26 cellular contexts compared by ENCODE assay signal in the genomic region with DNA sequence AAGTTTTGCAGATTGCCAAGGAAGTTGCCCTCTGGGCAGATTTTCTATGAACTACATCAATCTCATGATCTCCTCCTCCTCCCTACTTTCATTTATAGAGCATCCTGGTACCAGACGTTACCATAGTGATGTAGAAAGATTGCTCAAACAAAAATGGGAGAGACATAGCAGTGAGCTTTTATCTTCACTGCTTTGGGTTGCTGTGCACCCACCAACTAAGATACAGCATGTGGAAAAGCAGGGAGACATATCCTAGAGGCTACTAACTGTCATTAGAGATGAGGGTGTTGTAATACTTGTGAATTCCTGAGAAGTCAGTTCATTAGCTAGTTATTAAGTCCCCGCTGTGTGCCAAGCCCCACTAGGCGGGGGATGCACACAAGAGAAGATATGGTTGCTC.
DNase-seq lines count a peak whose midpoint lies in the region; ATAC-seq and TF ChIP-seq lines count a peak whose summit lies in the region.
"Had no signal": no experiment of that assay in that cellular context is flagged by ENCODE, and none has a peak within 500 bp of the region (broad histone marks: within the 10 kb centered on the region; RNA-seq: fewer than 3 reads in every experiment).

No MANE protein-coding gene starts in this region.

- H2AFZ ChIP-seq in SK-N-SH (ENCODE audit: low read depth) (no peak overlapping the region), trophoblast cell (ENCODE audit: insufficient read depth, low read length, poor library complexity) (no peak overlapping the region)

- H3K79me2 ChIP-seq in SK-N-SH (ENCODE audit: insufficient read depth) (no peaks in the 10 kb centered on the region), trophoblast cell (ENCODE audit: control insufficient read depth, insufficient read depth, low read length, poor library complexity) (no peaks in the 10 kb centered on the region)

- no peak overlapping the region for H2AK5ac ChIP-seq in trophoblast cell (ENCODE audit: low read length)

- H3K79me1 ChIP-seq in trophoblast cell (ENCODE audit: low read length), result no peaks in the 10 kb centered on the region

- peak in 1 of 2 experiments; percentile 25; a peak in 1 of 4 replicates for TF ChIP-seq EP300 in SK-N-SH (IDR thresholded peaks at IDR 0.05; ENCODE audit: borderline replicate concordance in 1 of 2, low read depth in 1 of 2, low read length in 1 of 2)
- TF ChIP-seq EP300 in suprapubic skin (IDR thresholded peaks at IDR 0.05), result no peak

- peaks cover 18% of the 10 kb centered on the region for H3F3A ChIP-seq in SK-N-SH (replicated peaks; ENCODE audit: insufficient read depth)

- H3K36me3 ChIP-seq in BE2C (peaks cover 2% of the 10 kb centered on the region), SK-N-SH (replicated peaks in 1 of 2; ENCODE audit: control insufficient read depth in 1 of 2, insufficient read depth in 2 of 2, low read length in 1 of 2) (no peaks in the 10 kb centered on the region), trophoblast cell (ENCODE audit: control insufficient read depth in 1 of 2, insufficient read depth in 2 of 2, low read length in 2 of 2) (no peaks in the 10 kb centered on the region), suprapubic skin (no peaks in the 10 kb centered on the region)
- H3K36me3 ChIP-seq: BLaER1 had no signal

- POLR2A ChIA-PET in SK-N-SH (lab: Yijun Ruan, JAX), result no interaction called here

- TF ChIP-seq POLR2A in suprapubic skin (IDR thresholded peaks at IDR 0.05), result no peak

- ATAC-seq in GM19455 (IDR thresholded peaks at IDR 0.05; ENCODE audit: unreplicated experiment), result no peak
- ATAC-seq: A549, GM12878 had no signal

- H2BK12ac ChIP-seq in trophoblast cell (ENCODE audit: low read length), result no peak overlapping the region

- H3K4ac ChIP-seq in trophoblast cell (ENCODE audit: low read depth, low read length), result no peak overlapping the region

- no peak overlapping the region for H3K23ac ChIP-seq in trophoblast cell (ENCODE audit: low read length)

- H4K8ac ChIP-seq in trophoblast cell (ENCODE audit: low read depth, low read length), result no peak overlapping the region

- no peak overlapping the region for H2BK5ac ChIP-seq in trophoblast cell (ENCODE audit: low read depth, low read length, poor library complexity)

- H3K4me3 Mint-ChIP-seq in progenitor cell of endocrine pancreas (ENCODE audit: low read depth), result no peak overlapping the region
- H3K4me3 Mint-ChIP-seq: B cell; CD14-positive monocyte; CD4-positive, alpha-beta memory T cell; CD4-positive, CD25-positive, alpha-beta regulatory T cell; CD8-positive, alpha-beta memory T cell had no signal

- H3K9ac ChIP-seq in SK-N-SH, result no peak overlapping the region
- no peak overlapping the region for H3K9ac ChIP-seq in trophoblast cell (ENCODE audit: low read length)
- H3K9ac ChIP-seq: BLaER1 had no signal

- H3K9me3 ChIP-seq in BE2C (no peaks in the 10 kb centered on the region), SK-N-SH (no peaks in the 10 kb centered on the region), trophoblast cell (ENCODE audit: insufficient read depth, low read depth, low read length) (no peaks in the 10 kb centered on the region), suprapubic skin (no peaks in the 10 kb centered on the region)
- H3K9me3 ChIP-seq: A549, BLaER1 had no signal

- H3K9me3 Mint-ChIP-seq in progenitor cell of endocrine pancreas (ENCODE audit: low read depth), result no peaks in the 10 kb centered on the region

- 0 out of 2 replicates have a peak, but pooled peaks have one; percentile 13 for TF ChIP-seq CTCF in BE2C (IDR thresholded peaks at IDR 0.05; ENCODE audit: low read depth, low read length)
- TF ChIP-seq CTCF in SK-N-SH (IDR thresholded peaks at IDR 0.05), result no peak
- no peak for TF ChIP-seq CTCF in progenitor cell of endocrine pancreas (IDR thresholded peaks at IDR 0.05; ENCODE audit: unreplicated experiment)
- no peak for TF ChIP-seq CTCF in suprapubic skin (IDR thresholded peaks at IDR 0.05)

- H3K27me3 ChIP-seq in BE2C, result no peaks in the 10 kb centered on the region
- H3K27me3 ChIP-seq in SK-N-SH (ENCODE audit: insufficient read depth), result no peaks in the 10 kb centered on the region
- no peaks in the 10 kb centered on the region for H3K27me3 ChIP-seq in trophoblast cell (ENCODE audit: insufficient read depth, low read length)
- H3K27me3 ChIP-seq in suprapubic skin, result no peaks in the 10 kb centered on the region
- H3K27me3 ChIP-seq: BLaER1 had no signal

- no peak overlapping the region for H3K4me2 ChIP-seq in SK-N-SH
- H3K4me2 ChIP-seq in trophoblast cell (ENCODE audit: low read length), result no peak overlapping the region
- H3K4me2 ChIP-seq: A549, BLaER1 had no signal

- no peak overlapping the region for H3K18ac ChIP-seq in trophoblast cell (ENCODE audit: low read length)

- H2BK120ac ChIP-seq in trophoblast cell (ENCODE audit: insufficient read depth, low read length, poor library complexity), result no peak overlapping the region

- H3K9me2 ChIP-seq in SK-N-SH, result no peaks in the 10 kb centered on the region

- H3K27ac ChIP-seq in SK-N-SH (ENCODE audit: low read depth in 2 of 2, low read length in 1 of 2) (peak overlapping the region in 1 of 2 experiments; percentile 97; a peak in 2 of 4 replicates), trophoblast cell (ENCODE audit: low read depth, low read length) (no peak overlapping the region), suprapubic skin (no peak overlapping the region)
- H3K27ac ChIP-seq: 22Rv1, A549, BLaER1 had no signal

- no peaks in the 10 kb centered on the region for H3K36me3 Mint-ChIP-seq in progenitor cell of endocrine pancreas (ENCODE audit: insufficient read depth)
- H3K36me3 Mint-ChIP-seq: CD14-positive monocyte; CD4-positive, alpha-beta memory T cell; CD4-positive, CD25-positive, alpha-beta regulatory T cell; CD8-positive, alpha-beta memory T cell had no signal

- H3K4me3 ChIP-seq in BE2C (ENCODE audit: low read depth, low read length) (no peak overlapping the region), SK-N-SH (ENCODE audit: low read depth in 2 of 2, low read length in 1 of 2) (no peak overlapping the region), trophoblast cell (ENCODE audit: low read depth, low read length) (no peak overlapping the region), suprapubic skin (no peak overlapping the region)
- H3K4me3 ChIP-seq: A549, BLaER1, GM12878 had no signal

- H4K91ac ChIP-seq in trophoblast cell (ENCODE audit: low read depth, low read length), result no peak overlapping the region

- CTCF ChIA-PET in SK-N-SH (lab: Yijun Ruan, JAX), result interaction anchor here (0.9 to 3.1 kb wide), 6 partner anchors 15 to 532 kb away, joined by 3 to 25 read pairs (median 7); no protein-coding TSS in a partner anchor

- no peak overlapping the region for H4K12ac ChIP-seq in trophoblast cell (ENCODE audit: low read depth, low read length)

- no peaks in the 10 kb centered on the region for H3K27me3 Mint-ChIP-seq in progenitor cell of endocrine pancreas

- no peak overlapping the region for H3K27ac Mint-ChIP-seq in progenitor cell of endocrine pancreas
- H3K27ac Mint-ChIP-seq: B cell; CD14-positive monocyte; CD4-positive, alpha-beta memory T cell; CD4-positive, CD25-positive, alpha-beta regulatory T cell; CD8-positive, alpha-beta memory T cell had no signal

- WGBS in SK-N-SH (ENCODE audit: low lambda C conversion rate), result 74% methylated on average over 3 of the region's 3 CpGs
- no CpG with 5 or more reads among the region's 3 CpGs for WGBS in trophoblast cell (ENCODE audit: extremely low coverage, insufficient coverage, insufficient read length)
- WGBS in suprapubic skin, result 74% methylated on average over 3 of the region's 3 CpGs

- no peaks in the 10 kb centered on the region for H3K4me1 Mint-ChIP-seq in progenitor cell of endocrine pancreas (ENCODE audit: low read depth)
- H3K4me1 Mint-ChIP-seq: B cell; CD14-positive monocyte; CD4-positive, alpha-beta memory T cell; CD4-positive, CD25-positive, alpha-beta regulatory T cell; CD8-positive, alpha-beta memory T cell had no signal

- TF ChIP-seq RAD21 in SK-N-SH (IDR thresholded peaks at IDR 0.05; ENCODE audit: low read length), result peak; percentile 16; the same call in 1 of the 2 replicates

- H3K4me1 ChIP-seq in BE2C (peaks cover 25% of the 10 kb centered on the region), SK-N-SH (ENCODE audit: control insufficient read depth in 1 of 2, insufficient read depth in 2 of 2, low read depth in 1 of 2, low read length in 1 of 2) (peaks cover 19 to 37% of the 10 kb centered on the region in 2 experiments; a peak in 3 of 4 replicates), trophoblast cell (ENCODE audit: control insufficient read depth in 1 of 2, insufficient read depth in 2 of 2, low read length in 2 of 2) (no peaks in the 10 kb centered on the region), suprapubic skin (peaks cover 4% of the 10 kb centered on the region)
- H3K4me1 ChIP-seq: A549, BLaER1 had no signal

- H4K20me1 ChIP-seq in SK-N-SH (ENCODE audit: insufficient read depth), result no peaks in the 10 kb centered on the region
- H4K20me1 ChIP-seq: BLaER1 had no signal

- DNase-seq in BE2C, result no peak
- DNase-seq in SK-N-SH, result peak; percentile 43
- peak; percentile 36 for DNase-seq in foreskin melanocyte
- DNase-seq in trophoblast cell, result peak; percentile 57 to 93
- no peak for DNase-seq in progenitor cell of endocrine pancreas (ENCODE audit: low spot score, unreplicated experiment)
- no peak for DNase-seq in suprapubic skin (ENCODE audit: low spot score in 2 of 2)
- DNase-seq: AML-193; C1 segment of cervical spinal cord; CD4-positive, alpha-beta memory T cell; CD4-positive, CD25-positive, alpha-beta regulatory T cell; CD8-positive, alpha-beta memory T cell; COR-L47; DMS 273 treated with DMSO at 0.1 percent for 48 hours; DMS153; DMS53; DMS79; DND-41; EL; GDM1 had no signal

- no peak overlapping the region for H3K14ac ChIP-seq in trophoblast cell (ENCODE audit: low read length)

TF ChIP-seq in SK-N-SH, 30 proteins besides CTCF, POLR2A, EP300 and RAD21:
- peak; percentile 7 for TF ChIP-seq CHD2 (IDR thresholded peaks at IDR 0.05; ENCODE audit: low read length, partially characterized antibody)
- peak; percentile 37; the same call in 1 of the 2 replicates for TF ChIP-seq GATA2 (CRISPR knock-in tag; IDR thresholded peaks at IDR 0.05)
- TF ChIP-seq RCOR1 (IDR thresholded peaks at IDR 0.05; ENCODE audit: low read length), result peak; percentile 41; the same call in 1 of the 2 replicates
- no peak for TF ChIP-seq NFIC (IDR thresholded peaks at IDR 0.05; ENCODE audit: borderline replicate concordance)
- TF ChIP-seq MAX (IDR thresholded peaks at IDR 0.05; ENCODE audit: low read depth), result no peak

Comparison
In these comparisons a context has a peak if more than half of its experiments do, and no peak if none do; other contexts are left out.
1. DNase-seq: peak in SK-N-SH (single experiment), foreskin melanocyte (single experiment) and trophoblast cell (2 of 2); none in BE2C (single experiment), progenitor cell of endocrine pancreas (single experiment) and suprapubic skin (0 of 2).